In genomic region chr1:117059334-117059677, GRCh38 we compare ENCODE assay signal across 8 cellular contexts. TPM values are rescaled to one million over a fixed set of nuclear protein-coding genes. Genes with fewer than 3 reads are reported as not detected.
DNase-seq lines count a peak whose midpoint lies in the region; ATAC-seq lines count a peak whose summit lies in the region.

No MANE protein-coding gene starts in this region.

- H3K4me3 ChIP-seq in neuronal stem cell (ENCODE audit: low read length in 2 of 2): peak overlapping the region; percentile 76 to 97
- peak overlapping the region; percentile 36 for H3K4me3 ChIP-seq in urinary bladder (ENCODE audit: low read depth, low read length)

- H4K91ac ChIP-seq in neuronal stem cell (ENCODE audit: low read depth, low read length, poor library complexity): no peak overlapping the region

- no peak overlapping the region for H2BK5ac ChIP-seq in neuronal stem cell (ENCODE audit: low read length)

- no peak overlapping the region for H3K27ac Mint-ChIP-seq in activated CD4-positive, alpha-beta memory T cell treated with anti-CD3 and anti-CD28 coated beads, Interleukin-2, amount 10 ng/mL, durations not matched to agents 7 days and 5 days

- no peaks in the 10 kb centered on the region for H3K27me3 Mint-ChIP-seq in activated CD4-positive, alpha-beta memory T cell treated with anti-CD3 and anti-CD28 coated beads, Interleukin-2, amount 10 ng/mL, durations not matched to agents 7 days and 5 days

- peaks cover 0 to 26% of the 10 kb centered on the region in 2 donors for H3K36me3 ChIP-seq in neuronal stem cell (replicated peaks in 1 of 2; ENCODE audit: control insufficient read depth in 2 of 2, insufficient read depth in 2 of 2, low read length in 2 of 2)
- H3K36me3 ChIP-seq in urinary bladder (ENCODE audit: insufficient read depth): no peaks in the 10 kb centered on the region

- peak overlapping the region; percentile 33 for H2BK15ac ChIP-seq in neuronal stem cell (ENCODE audit: low read length)

- H2BK12ac ChIP-seq in neuronal stem cell (ENCODE audit: low read length): no peak overlapping the region

- no peaks in the 10 kb centered on the region for H3K9me3 Mint-ChIP-seq in activated CD4-positive, alpha-beta memory T cell treated with anti-CD3 and anti-CD28 coated beads, Interleukin-2, amount 10 ng/mL, durations not matched to agents 7 days and 5 days

- H3K23ac ChIP-seq in neuronal stem cell (ENCODE audit: low read depth, low read length, poor library complexity): peak overlapping the region; percentile 89

- peak overlapping the region; percentile 93 for H3K4me2 ChIP-seq in neuronal stem cell (ENCODE audit: insufficient read depth, low read length, poor library complexity, severe bottlenecking)

- POLR2A ChIA-PET in activated CD4-positive, alpha-beta memory T cell treated with anti-CD3 and anti-CD28 coated beads, Interleukin-2, amount 10 ng/mL, durations not matched to agents 7 days and 5 days (lab: Charles Lee): interaction anchor here (1.0 to 5.9 kb wide), 36 partner anchors 8 to 870 kb away, joined by 3 to 98 read pairs (median 9); partner anchors contain the start of genes CD2, GDAP2, IGSF3 and TENT5C

- no peak overlapping the region for H2BK120ac ChIP-seq in neuronal stem cell (ENCODE audit: low read depth, low read length)

- DNase-seq in NCI-H2081 (lab: John Stamatoyannopoulos, UW): peak; percentile 59 to 71
- DNase-seq in NCI-H2081 treated with DMSO at 0.1 percent for 48 hours (lab: John Stamatoyannopoulos, UW): no peak
- peak; percentile 58 for DNase-seq in NCI-H2196 treated with DMSO at 0.1 percent for 48 hours (lab: John Stamatoyannopoulos, UW; ENCODE audit: unreplicated experiment)
- peak; percentile 81 for DNase-seq in activated CD4-positive, alpha-beta memory T cell treated with anti-CD3 and anti-CD28 coated beads, Interleukin-2, amount 10 ng/mL, durations not matched to agents 7 days and 5 days
- no peak for DNase-seq in epithelial cell of prostate (ENCODE audit: low read depth, low spot score)
- DNase-seq in neuronal stem cell (ENCODE audit: low spot score): no peak

- peak overlapping the region; percentile 92 for H4K8ac ChIP-seq in neuronal stem cell (ENCODE audit: low read depth, low read length)

- ATAC-seq in HG02885 (IDR thresholded peaks at IDR 0.05; ENCODE audit: poor library complexity, unreplicated experiment): peak; percentile 33

- no peaks in the 10 kb centered on the region for H3K9me3 ChIP-seq in neuronal stem cell (replicated peaks in 1 of 2; ENCODE audit: control insufficient read depth in 2 of 2, insufficient read depth in 1 of 2, low read depth in 1 of 2, low read length in 2 of 2)

- H3K4me1 Mint-ChIP-seq in activated CD4-positive, alpha-beta memory T cell treated with anti-CD3 and anti-CD28 coated beads, Interleukin-2, amount 10 ng/mL, durations not matched to agents 7 days and 5 days: peaks cover 60% of the 10 kb centered on the region

- peak overlapping the region; percentile 84 for H3K9ac ChIP-seq in neuronal stem cell (ENCODE audit: low read depth, low read length, poor library complexity)

- no peak overlapping the region for H2AK5ac ChIP-seq in neuronal stem cell (ENCODE audit: low read depth, low read length)

- peaks cover 28% of the 10 kb centered on the region for H3K36me3 Mint-ChIP-seq in activated CD4-positive, alpha-beta memory T cell treated with anti-CD3 and anti-CD28 coated beads, Interleukin-2, amount 10 ng/mL, durations not matched to agents 7 days and 5 days (ENCODE audit: low read depth)

- no peak overlapping the region for H3K4me3 Mint-ChIP-seq in activated CD4-positive, alpha-beta memory T cell treated with anti-CD3 and anti-CD28 coated beads, Interleukin-2, amount 10 ng/mL, durations not matched to agents 7 days and 5 days

- peak overlapping the region; percentile 47 for H3K14ac ChIP-seq in neuronal stem cell (ENCODE audit: low read length)

- peak overlapping the region; percentile 94 for H2AFZ ChIP-seq in neuronal stem cell (ENCODE audit: low read length)

- CTCF ChIA-PET in activated CD4-positive, alpha-beta memory T cell treated with anti-CD3 and anti-CD28 coated beads, Interleukin-2, amount 10 ng/mL, durations not matched to agents 7 days and 5 days (lab: Charles Lee): interaction anchor here (0.8 to 3.5 kb wide), 15 partner anchors 9 to 573 kb away, joined by 3 to 38 read pairs (median 5); partner anchors contain the start of genes CD2 and MAN1A2

- no peaks in the 10 kb centered on the region for H3K27me3 ChIP-seq in neuronal stem cell (ENCODE audit: control insufficient read depth in 3 of 3, insufficient read depth in 3 of 3, low read depth in 1 of 3, low read length in 3 of 3)

- no CpG with 5 or more reads among the region's 18 CpGs for WGBS in neuronal stem cell (ENCODE audit: extremely low coverage in 2 of 2, insufficient read length in 2 of 2, insufficient replicate concordance in 1 of 2), 2 donors
- 1% methylated on average over 18 of the region's 18 CpGs for WGBS in urinary bladder

- H3K4me1 ChIP-seq in neuronal stem cell (ENCODE audit: control insufficient read depth in 2 of 2, insufficient read depth in 1 of 2, low read depth in 1 of 2, low read length in 2 of 2) (peaks cover 0 to 2% of the 10 kb centered on the region in 2 donors), urinary bladder (ENCODE audit: insufficient read depth) (peaks cover 1% of the 10 kb centered on the region)

- peaks cover 2% of the 10 kb centered on the region for H3K79me1 ChIP-seq in neuronal stem cell (ENCODE audit: low read depth, low read length)

- H3K18ac ChIP-seq in neuronal stem cell (ENCODE audit: low read length): peak overlapping the region; percentile 98

- no peak overlapping the region for H3K4ac ChIP-seq in neuronal stem cell (ENCODE audit: low read length)

- H3K27ac ChIP-seq in epithelial cell of prostate (peak overlapping the region; percentile 6), neuronal stem cell (replicated peaks; ENCODE audit: low read length) (peak overlapping the region; percentile 96), urinary bladder (ENCODE audit: low read depth) (no peak overlapping the region)

RNA-seq across cellular contexts. Expression of gene TTF2, which starts 0.8 kb away (rescaled TPM):
- 10 to 100 TPM; 78.0 to 83.8 TPM for total RNA-seq in activated CD4-positive, alpha-beta memory T cell treated with anti-CD3 and anti-CD28 coated beads, Interleukin-2, amount 10 ng/mL, durations not matched to agents 7 days and 5 days
- 11.5 TPM for polyA plus RNA-seq in neuronal stem cell (2013, experiment 1 of 2)
- polyA plus RNA-seq in neuronal stem cell (2013, experiment 2 of 2): 11.6 TPM
- 12.2 TPM for total RNA-seq in urinary bladder
- 5.1 TPM for polyA plus RNA-seq in urinary bladder

RNA-seq across cellular contexts. Expression of gene CD101, which starts 57.7 kb away (rescaled TPM):
- total RNA-seq in activated CD4-positive, alpha-beta memory T cell treated with anti-CD3 and anti-CD28 coated beads, Interleukin-2, amount 10 ng/mL, durations not matched to agents 7 days and 5 days: 1 to 10 TPM; 2.9 to 3.6 TPM
- polyA plus RNA-seq in neuronal stem cell (2013, experiment 1 of 2): 0.66 TPM
- polyA plus RNA-seq in neuronal stem cell (2013, experiment 2 of 2): 0.43 TPM
- 1.0 TPM for total RNA-seq in urinary bladder
- polyA plus RNA-seq in urinary bladder: 1.3 TPM

Comparison
In these comparisons a context has a peak if more than half of its experiments do, and no peak if none do; other contexts are left out.
1. DNase-seq: peak in NCI-H2081 (2 of 2), NCI-H2196 treated with DMSO at 0.1 percent for 48 hours (single experiment) and activated CD4-positive, alpha-beta memory T cell treated with anti-CD3 and anti-CD28 coated beads, Interleukin-2, amount 10 ng/mL, durations not matched to agents 7 days and 5 days (single experiment); none in NCI-H2081 treated with DMSO at 0.1 percent for 48 hours (single experiment), epithelial cell of prostate (single experiment) and neuronal stem cell (single experiment).